Comparison of ENCODE assay signal across 1 cellular context in genomic region chr10:96043895-96044580, GRCh38.
TF ChIP-seq lines count a peak whose summit lies in the region.

No MANE protein-coding gene starts in this region.

TF ChIP-seq in HepG2, 621 proteins besides CTCF, POLR2A, EP300 and RAD21 (continued from another document):
- TF ChIP-seq ZNF569 (CRISPR knock-in tag; IDR thresholded peaks at IDR 0.05; ENCODE audit: borderline replicate concordance) (no peak), AGO2 (optimal IDR thresholded peaks at IDR 0.05; ENCODE audit: low read depth, low read length) (peak; percentile 87), GABPB1 (CRISPR knock-in tag; IDR thresholded peaks at IDR 0.05) (peak; percentile 48; the same call in 1 of the 2 replicates), HOXA3 (CRISPR knock-in tag; IDR thresholded peaks at IDR 0.05) (0 out of 2 replicates have a peak, but pooled peaks have one; percentile 30), KLF11 (CRISPR knock-in tag; IDR thresholded peaks at IDR 0.05) (no peak), ZFP36 (IDR thresholded peaks at IDR 0.05; ENCODE audit: borderline replicate concordance, low read depth, low read length, partially characterized antibody) (no peak), PITX1 (CRISPR knock-in tag; IDR thresholded peaks at IDR 0.05) (peak; percentile 21; the same call in 1 of the 2 replicates), ZNF317 (CRISPR knock-in tag; IDR thresholded peaks at IDR 0.05) (peak; percentile 39), MXD1 (CRISPR knock-in tag; IDR thresholded peaks at IDR 0.05) (0 out of 2 replicates have a peak, but pooled peaks have one; percentile 13), ZNF296 (CRISPR knock-in tag; conservative IDR thresholded peaks at IDR 0.05) (0 out of 2 replicates have a peak, but pooled peaks have one; percentile 23), EED (CRISPR knock-in tag; IDR thresholded peaks at IDR 0.05) (0 out of 2 replicates have a peak, but pooled peaks have one; percentile 61), NONO (IDR thresholded peaks at IDR 0.05) (no peak), NONO (CRISPR knock-in tag; conservative IDR thresholded peaks at IDR 0.05) (no peak), ZNF703 (CRISPR knock-in tag; IDR thresholded peaks at IDR 0.05; ENCODE audit: borderline replicate concordance) (0 out of 2 replicates have a peak, but pooled peaks have one; percentile 13), GFI1 (CRISPR knock-in tag; IDR thresholded peaks at IDR 0.05; ENCODE audit: borderline replicate concordance) (no peak), RNF219 (CRISPR knock-in tag; IDR thresholded peaks at IDR 0.05) (no peak), ZNF768 (CRISPR knock-in tag; IDR thresholded peaks at IDR 0.05) (0 out of 2 replicates have a peak, but pooled peaks have one; percentile 27), HMGXB3 (CRISPR knock-in tag; IDR thresholded peaks at IDR 0.05; ENCODE audit: borderline replicate concordance) (0 out of 2 replicates have a peak, but pooled peaks have one; percentile 44), RBM22 (optimal IDR thresholded peaks at IDR 0.05; ENCODE audit: low read length) (peak; percentile 42), HNF1B (CRISPR knock-in tag; IDR thresholded peaks at IDR 0.05) (peak; percentile 36; the same call in 1 of the 2 replicates), POLR2AphosphoS2 (IDR thresholded peaks at IDR 0.05; ENCODE audit: low read depth, low read length) (no peak), ZNF513 (CRISPR knock-in tag; conservative IDR thresholded peaks at IDR 0.05) (no peak), NFE2L2 (IDR thresholded peaks at IDR 0.05; ENCODE audit: low read length) (no peak), UBTF (CRISPR knock-in tag; IDR thresholded peaks at IDR 0.05) (peak; percentile 49; the same call in 1 of the 2 replicates), KMT2A (CRISPR knock-in tag; IDR thresholded peaks at IDR 0.05) (peak; percentile 37; the same call in 1 of the 2 replicates), ZBTB7A (CRISPR knock-in tag; IDR thresholded peaks at IDR 0.05) (peak; percentile 83), NCOA2 (CRISPR knock-in tag; IDR thresholded peaks at IDR 0.05) (no peak), ZNF138 (CRISPR knock-in tag; IDR thresholded peaks at IDR 0.05; ENCODE audit: low read depth) (0 out of 2 replicates have a peak, but pooled peaks have one; percentile 22), ZXDC (CRISPR knock-in tag; IDR thresholded peaks at IDR 0.05) (peak; percentile 78; the same call in 1 of the 2 replicates), ZNF800 (CRISPR knock-in tag; IDR thresholded peaks at IDR 0.05) (peak; percentile 62; the same call in 1 of the 2 replicates), ZNF501 (CRISPR knock-in tag; IDR thresholded peaks at IDR 0.05) (peak; percentile 5; the same call in 1 of the 2 replicates), ZMYM3 (CRISPR knock-in tag; IDR thresholded peaks at IDR 0.05) (no peak; the same call in 1 of the 2 replicates), HBP1 (CRISPR knock-in tag; IDR thresholded peaks at IDR 0.05; ENCODE audit: low read depth) (0 out of 2 replicates have a peak, but pooled peaks have one; percentile 14), ELK4 (CRISPR knock-in tag; IDR thresholded peaks at IDR 0.05; ENCODE audit: borderline replicate concordance) (0 out of 2 replicates have a peak, but pooled peaks have one; percentile 18)
